In genomic region chr10:132989476-132990415, GRCh38 we compare ENCODE assay signal across 15 cellular contexts. TPM values are rescaled to one million over a fixed set of nuclear protein-coding genes. Genes with fewer than 3 reads are reported as not detected.
DNase-seq lines count a peak whose midpoint lies in the region; ATAC-seq and TF ChIP-seq lines count a peak whose summit lies in the region.
"Had no signal": no experiment of that assay in that cellular context is flagged by ENCODE, and none has a peak within 500 bp of the region (broad histone marks: within the 10 kb centered on the region; RNA-seq: fewer than 3 reads in every experiment).

No MANE protein-coding gene starts in this region.

- ATAC-seq in Right ventricle myocardium inferior, result no peak
- ATAC-seq in left ventricle myocardium superior, result no peak
- ATAC-seq in lower lobe of right lung, result no peak
- ATAC-seq: GM12878 had no signal

- no peaks in the 10 kb centered on the region for H3K36me3 ChIP-seq in lower lobe of right lung
- H3K36me3 ChIP-seq: BLaER1 treated with 17β-estradiol and CSF1 and Interleukin-3, amounts not matched to agents 10 nM and 100 nM had no signal

- TF ChIP-seq CTCF in lower lobe of right lung (IDR thresholded peaks at IDR 0.05) (no peak), mesothelial cell of epicardium (IDR thresholded peaks at IDR 0.05; ENCODE audit: unreplicated experiment) (no peak)

- no peaks in the 10 kb centered on the region for H3K9me3 Mint-ChIP-seq in dendritic cell treated with granulocyte-macrophage colony-stimulating factor and Interleukin-4, amounts not matched to agents 40 ng/mL and 50 ng/mL, for 4 days
- no peaks in the 10 kb centered on the region for H3K9me3 Mint-ChIP-seq in mesothelial cell of epicardium
- H3K9me3 Mint-ChIP-seq: CD4-positive, alpha-beta memory T cell had no signal

- peaks cover 18% of the 10 kb centered on the region for H3K4me1 Mint-ChIP-seq in dendritic cell treated with granulocyte-macrophage colony-stimulating factor and Interleukin-4, amounts not matched to agents 40 ng/mL and 50 ng/mL, for 4 days (ENCODE audit: low read depth)
- no peaks in the 10 kb centered on the region for H3K4me1 Mint-ChIP-seq in mesothelial cell of epicardium
- H3K4me1 Mint-ChIP-seq: CD4-positive, alpha-beta memory T cell had no signal

- H3K27me3 Mint-ChIP-seq in dendritic cell treated with granulocyte-macrophage colony-stimulating factor and Interleukin-4, amounts not matched to agents 40 ng/mL and 50 ng/mL, for 4 days, result peaks cover 51% of the 10 kb centered on the region
- H3K27me3 Mint-ChIP-seq in mesothelial cell of epicardium (ENCODE audit: low read depth), result peaks cover 20% of the 10 kb centered on the region
- H3K27me3 Mint-ChIP-seq: CD4-positive, alpha-beta memory T cell had no signal

- H3K4me3 Mint-ChIP-seq in dendritic cell treated with granulocyte-macrophage colony-stimulating factor and Interleukin-4, amounts not matched to agents 40 ng/mL and 50 ng/mL, for 4 days, result no peak overlapping the region
- H3K4me3 Mint-ChIP-seq in mesothelial cell of epicardium, result no peak overlapping the region
- H3K4me3 Mint-ChIP-seq: CD4-positive, alpha-beta memory T cell had no signal

- DNase-seq in Right ventricle myocardium inferior (ENCODE audit: missing footprints) (peak; percentile 52), left ventricle myocardium superior (no peak), lower lobe of right lung (peak; percentile 44), NOMO-1 treated with DMSO at 0.1 percent for 48 hours (lab: John Stamatoyannopoulos, UW; ENCODE audit: unreplicated experiment) (no peak), cerebellar cortex (ENCODE audit: low spot score) (no peak), mesothelial cell of epicardium (ENCODE audit: low spot score in 2 of 2, unreplicated experiment in 2 of 2) (no peak)
- DNase-seq: ACHN; CD4-positive, alpha-beta memory T cell; DMS79; GM23248; H7 had no signal

- H3K9me3 ChIP-seq in lower lobe of right lung, result no peaks in the 10 kb centered on the region
- H3K9me3 ChIP-seq: BLaER1 treated with 17β-estradiol and CSF1 and Interleukin-3, amounts not matched to agents 10 nM and 100 nM had no signal

- H3K36me3 Mint-ChIP-seq in dendritic cell treated with granulocyte-macrophage colony-stimulating factor and Interleukin-4, amounts not matched to agents 40 ng/mL and 50 ng/mL, for 4 days (ENCODE audit: low read depth), result no peaks in the 10 kb centered on the region
- H3K36me3 Mint-ChIP-seq in mesothelial cell of epicardium, result no peaks in the 10 kb centered on the region
- H3K36me3 Mint-ChIP-seq: CD4-positive, alpha-beta memory T cell had no signal

- H3K27me3 ChIP-seq in lower lobe of right lung (ENCODE audit: low read depth), result peaks cover 31% of the 10 kb centered on the region
- H3K27me3 ChIP-seq: BLaER1 treated with 17β-estradiol and CSF1 and Interleukin-3, amounts not matched to agents 10 nM and 100 nM had no signal

- no peak overlapping the region for H3K27ac ChIP-seq in lower lobe of right lung
- H3K27ac ChIP-seq: BLaER1 treated with 17β-estradiol and CSF1 and Interleukin-3, amounts not matched to agents 10 nM and 100 nM; GM23248 had no signal

- H3K4me1 ChIP-seq in lower lobe of right lung, result no peaks in the 10 kb centered on the region

- H3K4me3 ChIP-seq in lower lobe of right lung, result no peak overlapping the region
- H3K4me3 ChIP-seq: BLaER1 treated with 17β-estradiol and CSF1 and Interleukin-3, amounts not matched to agents 10 nM and 100 nM; GM12878; GM23248 had no signal

- intact Hi-C loops in Right ventricle myocardium inferior (cut with DNase I), result no loop called here
- intact Hi-C loops in left ventricle myocardium superior (cut with micrococcal nuclease), result no loop called here
- intact Hi-C loops in dendritic cell treated with granulocyte-macrophage colony-stimulating factor and Interleukin-4, amounts not matched to agents 40 ng/mL and 50 ng/mL, for 4 days (cut with micrococcal nuclease), result no loop called here
- intact Hi-C loops in lower lobe of right lung (cut with DNase I), result no loop called here

- H3K27ac Mint-ChIP-seq in dendritic cell treated with granulocyte-macrophage colony-stimulating factor and Interleukin-4, amounts not matched to agents 40 ng/mL and 50 ng/mL, for 4 days, result peak overlapping the region; percentile 10
- H3K27ac Mint-ChIP-seq in mesothelial cell of epicardium, result no peak overlapping the region
- H3K27ac Mint-ChIP-seq: CD4-positive, alpha-beta memory T cell had no signal

RNA-seq across cellular contexts. Expression of gene CFAP46, which starts 47.4 kb away (rescaled TPM):
- 0.57 TPM for total RNA-seq in Right ventricle myocardium inferior
- 1.5 TPM for total RNA-seq in left ventricle myocardium superior
- 9.0 TPM for total RNA-seq in lower lobe of right lung
- 3.1 to 4.1 TPM (median 3.2 TPM) in 3 replicates for total RNA-seq in mesothelial cell of epicardium
- total RNA-seq: CD4-positive, alpha-beta memory T cell; GM12878; HT-29 had no signal

Comparison
In these comparisons a context has a peak if more than half of its experiments do, and no peak if none do; other contexts are left out.
1. DNase-seq: peak in Right ventricle myocardium inferior (single experiment) and lower lobe of right lung (single experiment); none in left ventricle myocardium superior (single experiment), NOMO-1 treated with DMSO at 0.1 percent for 48 hours (single experiment), cerebellar cortex (single experiment) and mesothelial cell of epicardium (0 of 2).